Comparison of ENCODE assay signal across 14 cellular contexts in genomic region chr22:30275625-30276024, GRCh38.
A peak's percentile ranks its signal among the peaks of the same experiment; 100 is the strongest.
DNase-seq lines count a peak whose midpoint lies in the region; ATAC-seq lines count a peak whose summit lies in the region.
"Had no signal": no experiment of that assay in that cellular context is flagged by ENCODE, and none has a peak within 500 bp of the region (broad histone marks: within the 10 kb centered on the region; RNA-seq: fewer than 3 reads in every experiment).

No MANE protein-coding gene starts in this region.

- H3K4me3 Mint-ChIP-seq in T-helper 1 cell treated with Interleukin-12 subunit alpha and Interleukin-12 subunit beta and Interleukin-4 antibody, amounts not matched to agents 30 μg/mL and 1 μg/mL, for 36 hours: no peak overlapping the region
- no peak overlapping the region for H3K4me3 Mint-ChIP-seq in dendritic cell treated with granulocyte-macrophage colony-stimulating factor and Interleukin-4, amounts not matched to agents 40 ng/mL and 50 ng/mL, for 4 days

- no peaks in the 10 kb centered on the region for H3K9me3 ChIP-seq in subcutaneous abdominal adipose tissue (ENCODE audit: control insufficient read depth in 5 of 5, low read length in 5 of 5)
- H3K9me3 ChIP-seq: Peyer's patch had no signal

- peaks cover 36% of the 10 kb centered on the region for H3K36me3 Mint-ChIP-seq in T-helper 1 cell treated with Interleukin-12 subunit alpha and Interleukin-12 subunit beta and Interleukin-4 antibody, amounts not matched to agents 30 μg/mL and 1 μg/mL, for 36 hours (ENCODE audit: low read depth)
- H3K36me3 Mint-ChIP-seq in dendritic cell treated with granulocyte-macrophage colony-stimulating factor and Interleukin-4, amounts not matched to agents 40 ng/mL and 50 ng/mL, for 4 days (ENCODE audit: low read depth): no peaks in the 10 kb centered on the region

- H3K4me1 ChIP-seq in subcutaneous abdominal adipose tissue (ENCODE audit: control insufficient read depth in 5 of 5, insufficient read depth in 5 of 5, low read length in 5 of 5): peaks cover 15 to 78% (median 68%) of the 10 kb centered on the region in 5 donors

- ATAC-seq in GM19023 (IDR thresholded peaks at IDR 0.05; ENCODE audit: unreplicated experiment): no peak
- ATAC-seq: left ventricle myocardium superior had no signal

- H3K27me3 ChIP-seq in subcutaneous abdominal adipose tissue (ENCODE audit: control insufficient read depth in 5 of 5, insufficient read depth in 4 of 5, low read length in 5 of 5): no peaks in the 10 kb centered on the region
- H3K27me3 ChIP-seq: Peyer's patch had no signal

- H3K4me1 Mint-ChIP-seq in T-helper 1 cell treated with Interleukin-12 subunit alpha and Interleukin-12 subunit beta and Interleukin-4 antibody, amounts not matched to agents 30 μg/mL and 1 μg/mL, for 36 hours (ENCODE audit: low read depth): peaks cover 53% of the 10 kb centered on the region
- H3K4me1 Mint-ChIP-seq in dendritic cell treated with granulocyte-macrophage colony-stimulating factor and Interleukin-4, amounts not matched to agents 40 ng/mL and 50 ng/mL, for 4 days (ENCODE audit: low read depth): peaks cover 89% of the 10 kb centered on the region

- DNase-seq in stimulated activated CD4-positive, alpha-beta T cell treated with anti-CD3 and anti-CD28 coated beads, Interleukin-2, amount 100 ng/mL, for 4 hours (ENCODE audit: low read depth): peak; percentile 45
- DNase-seq in stimulated activated CD4-positive, alpha-beta T cell treated with anti-CD3 and anti-CD28 coated beads, Interleukin-4, amount 100 ng/mL, for 1 hour: no peak
- DNase-seq in head of caudate nucleus (no peak), SW 1271 (lab: John Stamatoyannopoulos, UW) (no peak)
- DNase-seq: effector CD8-positive, alpha-beta T cell; KBM-7; left ventricle myocardium superior; NCI-H2081; nucleus accumbens; Peyer's patch had no signal

- H3K27me3 Mint-ChIP-seq in T-helper 1 cell treated with Interleukin-12 subunit alpha and Interleukin-12 subunit beta and Interleukin-4 antibody, amounts not matched to agents 30 μg/mL and 1 μg/mL, for 36 hours (ENCODE audit: low read depth): no peaks in the 10 kb centered on the region
- peaks cover 24% of the 10 kb centered on the region for H3K27me3 Mint-ChIP-seq in dendritic cell treated with granulocyte-macrophage colony-stimulating factor and Interleukin-4, amounts not matched to agents 40 ng/mL and 50 ng/mL, for 4 days

- H3K27ac ChIP-seq in subcutaneous abdominal adipose tissue (ENCODE audit: low read depth, low read length): peak overlapping the region; percentile 54
- H3K27ac ChIP-seq: Peyer's patch had no signal

- H3K36me3 ChIP-seq in subcutaneous abdominal adipose tissue (ENCODE audit: control insufficient read depth in 5 of 5, insufficient read depth in 5 of 5, low read length in 5 of 5): no peaks in the 10 kb centered on the region
- H3K36me3 ChIP-seq: Peyer's patch had no signal

- H3K9ac ChIP-seq in subcutaneous abdominal adipose tissue (ENCODE audit: low read length in 5 of 5): no peak overlapping the region

- intact Hi-C loops in dendritic cell treated with granulocyte-macrophage colony-stimulating factor and Interleukin-4, amounts not matched to agents 40 ng/mL and 50 ng/mL, for 4 days (cut with micrococcal nuclease): no loop called here
- intact Hi-C loops in head of caudate nucleus (cut with DNase I): no loop called here

- peak overlapping the region; percentile 65 for H3K27ac Mint-ChIP-seq in T-helper 1 cell treated with Interleukin-12 subunit alpha and Interleukin-12 subunit beta and Interleukin-4 antibody, amounts not matched to agents 30 μg/mL and 1 μg/mL, for 36 hours
- H3K27ac Mint-ChIP-seq in dendritic cell treated with granulocyte-macrophage colony-stimulating factor and Interleukin-4, amounts not matched to agents 40 ng/mL and 50 ng/mL, for 4 days: peak overlapping the region; percentile 79

- H3K4me3 ChIP-seq in subcutaneous abdominal adipose tissue (ENCODE audit: low read depth in 1 of 5, low read length in 5 of 5): no peak overlapping the region
- H3K4me3 ChIP-seq: Peyer's patch had no signal

- H3K9me3 Mint-ChIP-seq in T-helper 1 cell treated with Interleukin-12 subunit alpha and Interleukin-12 subunit beta and Interleukin-4 antibody, amounts not matched to agents 30 μg/mL and 1 μg/mL, for 36 hours: no peaks in the 10 kb centered on the region
- no peaks in the 10 kb centered on the region for H3K9me3 Mint-ChIP-seq in dendritic cell treated with granulocyte-macrophage colony-stimulating factor and Interleukin-4, amounts not matched to agents 40 ng/mL and 50 ng/mL, for 4 days
